Comparison of ENCODE assay signal across 9 cellular contexts in the genomic region with DNA sequence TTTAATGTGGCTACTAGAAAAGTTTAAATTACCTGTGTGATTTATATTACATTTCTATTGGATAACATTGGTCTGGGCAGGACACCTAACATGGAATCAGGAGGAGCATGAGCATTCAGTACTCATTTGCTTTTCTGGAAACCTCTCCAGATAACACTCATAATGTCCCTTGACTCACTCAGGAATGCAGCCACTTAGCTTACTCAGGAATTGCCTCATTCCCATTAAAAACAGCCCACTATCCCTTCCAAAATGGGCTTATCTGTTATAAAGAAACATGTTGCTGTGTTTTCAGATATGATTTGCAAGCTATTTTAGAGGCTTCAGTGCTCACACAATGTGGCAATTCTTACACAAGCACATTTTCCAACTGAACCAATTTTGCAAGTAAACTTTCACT. TPM values are rescaled to one million over a fixed set of nuclear protein-coding genes. Genes with fewer than 3 reads are reported as not detected.
A peak's percentile ranks its signal among the peaks of the same experiment; 100 is the strongest.
DNase-seq lines count a peak whose midpoint lies in the region; ATAC-seq and TF ChIP-seq lines count a peak whose summit lies in the region.
"Had no signal": no experiment of that assay in that cellular context is flagged by ENCODE, and none has a peak within 500 bp of the region (broad histone marks: within the 10 kb centered on the region; RNA-seq: fewer than 3 reads in every experiment).

No MANE protein-coding gene starts in this region.

- intact Hi-C loops in mammary epithelial cell (cut with micrococcal nuclease) (no loop called here), upper lobe of right lung (cut with DNase I) (no loop called here), natural killer cell (cut with micrococcal nuclease) (no loop called here)

- no TSS peak for BruUV-seq in mammary epithelial cell (replicated peaks; lab: Mats Ljungman, UMichigan)

- dilution Hi-C loops in mammary epithelial cell (cut with HindIII; ENCODE audit: low sequenced_read_pairs): no loop called here

- CTCF ChIA-PET in mammary epithelial cell (lab: Charles Lee; ENCODE audit: low non-redundant PET): no interaction called here

- no peak overlapping the region for H2AFZ ChIP-seq in mammary epithelial cell (ENCODE audit: low read depth, low read length)

- no peaks in the 10 kb centered on the region for H3K36me3 Mint-ChIP-seq in natural killer cell

- H3K36me3 ChIP-seq in mammary epithelial cell (ENCODE audit: insufficient read depth, low read length) (no peaks in the 10 kb centered on the region), upper lobe of right lung (no peaks in the 10 kb centered on the region)

- ATAC-seq in upper lobe of right lung (peak; percentile 89), GM19467 (IDR thresholded peaks at IDR 0.05; ENCODE audit: unreplicated experiment) (no peak), natural killer cell (no peak), GM19395 (IDR thresholded peaks at IDR 0.05; ENCODE audit: unreplicated experiment) (no peak)

- H3K27me3 Mint-ChIP-seq in natural killer cell (ENCODE audit: low read depth in 2 of 2): no peaks in the 10 kb centered on the region

- H3K4me3 ChIP-seq in mammary epithelial cell (replicated peaks in 1 of 3; ENCODE audit: insufficient read depth in 1 of 3, low read depth in 2 of 3, low read length in 3 of 3) (no peak overlapping the region), upper lobe of right lung (no peak overlapping the region)

- H4K20me1 ChIP-seq in mammary epithelial cell (ENCODE audit: insufficient read depth, low read length): no peaks in the 10 kb centered on the region

- no peak for TF ChIP-seq CTCF in mammary epithelial cell (conservative IDR thresholded peaks at IDR 0.05 in 1 of 2, IDR thresholded peaks at IDR 0.05 in 1 of 2; ENCODE audit: extremely low read depth in 1 of 2, insufficient read depth in 1 of 2, low read depth in 1 of 2, low read length in 2 of 2)
- no peak for TF ChIP-seq CTCF in upper lobe of right lung (IDR thresholded peaks at IDR 0.05)
- TF ChIP-seq CTCF in natural killer cell (IDR thresholded peaks at IDR 0.05): no peak

- H3K79me2 ChIP-seq in mammary epithelial cell (ENCODE audit: insufficient read depth, low read length): peaks cover 57% of the 10 kb centered on the region

- H3K27ac Mint-ChIP-seq in natural killer cell: no peak overlapping the region

- H3K4me2 ChIP-seq in mammary epithelial cell (ENCODE audit: insufficient read depth, low read depth, low read length): peak overlapping the region; percentile 41

- peaks cover 13 to 18% of the 10 kb centered on the region in 2 donors for H3K4me1 Mint-ChIP-seq in natural killer cell

- H3K27ac ChIP-seq in mammary epithelial cell (ENCODE audit: insufficient read depth, low read depth, low read length) (peak overlapping the region; percentile 93), upper lobe of right lung (no peak overlapping the region)

- in situ Hi-C loops in mammary epithelial cell (cut with MboI; ENCODE audit: low sequenced_read_pairs in 2 of 2): no loop called here

- DNase-seq in DMS53 (lab: John Stamatoyannopoulos, UW) (peak; percentile 4), DMS53 treated with DMSO at 0.1 percent for 48 hours (lab: John Stamatoyannopoulos, UW; ENCODE audit: unreplicated experiment) (no peak), mammary epithelial cell (peak; percentile 75), left kidney (ENCODE audit: low read depth, low spot score) (peak; percentile 9), upper lobe of right lung (no peak), natural killer cell (no peak)
- DNase-seq: stimulated activated CD4-positive, alpha-beta T cell treated with anti-CD3 and anti-CD28 coated beads, Interleukin-4, amount 100 ng/mL, for 24 hours had no signal

- no peaks in the 10 kb centered on the region for H3K9me3 Mint-ChIP-seq in natural killer cell

- no peak overlapping the region for H3K9ac ChIP-seq in mammary epithelial cell (ENCODE audit: insufficient read depth, low read length)

- H3K4me1 ChIP-seq in mammary epithelial cell (ENCODE audit: insufficient read depth, low read length): peaks cover 35% of the 10 kb centered on the region
- H3K4me1 ChIP-seq in upper lobe of right lung: peaks cover 16% of the 10 kb centered on the region

- H3K27me3 ChIP-seq in mammary epithelial cell (ENCODE audit: insufficient read depth, low read length): no peaks in the 10 kb centered on the region
- no peaks in the 10 kb centered on the region for H3K27me3 ChIP-seq in upper lobe of right lung

- H3K4me3 Mint-ChIP-seq in natural killer cell: no peak overlapping the region

- H3K9me3 ChIP-seq in mammary epithelial cell (replicated peaks; ENCODE audit: insufficient read depth, low read length) (no peaks in the 10 kb centered on the region), upper lobe of right lung (no peaks in the 10 kb centered on the region)

RNA-seq across cellular contexts. Expression of a gene that starts 17.1 kb away (rescaled TPM):
- total RNA-seq in mammary epithelial cell: 10 to 100 TPM; 39.0 to 80.9 TPM
- polyA plus RNA-seq in mammary epithelial cell: 31.0 TPM
- 33.5 TPM for polyA minus RNA-seq in mammary epithelial cell
- 29.2 TPM for total RNA-seq in upper lobe of right lung
- total RNA-seq in natural killer cell: 10 to 100 TPM in 1 of 3 donors, 1 to 10 TPM in 2; 8.8 to 11.8 (median 9.7) TPM

Comparison
In these comparisons a context has a peak if more than half of its experiments do, and no peak if none do; other contexts are left out.
1. DNase-seq: peak in DMS53 (single experiment), mammary epithelial cell (single experiment) and left kidney (single experiment); none in DMS53 treated with DMSO at 0.1 percent for 48 hours (single experiment), upper lobe of right lung (single experiment) and natural killer cell (single experiment).